ENCODE assay signal across 17 cellular contexts in genomic region chr11:116473790-116474346, GRCh38.
DNase-seq lines count a peak whose midpoint lies in the region; ATAC-seq and TF ChIP-seq lines count a peak whose summit lies in the region.
"Had no signal": no experiment of that assay in that cellular context is flagged by ENCODE, and none has a peak within 500 bp of the region (broad histone marks: within the 10 kb centered on the region; RNA-seq: fewer than 3 reads in every experiment).

No MANE protein-coding gene starts in this region.

- no peak overlapping the region for H3K18ac ChIP-seq in H9 (ENCODE audit: insufficient read length, low read depth, low read length)

- H3K27ac ChIP-seq in H9 (ENCODE audit: insufficient read length, low read depth, low read length) (no peak overlapping the region), neural progenitor cell (no peak overlapping the region), colonic mucosa (no peak overlapping the region), SK-N-SH (ENCODE audit: low read depth in 2 of 2, low read length in 1 of 2) (peak overlapping the region in 1 of 2 experiments; percentile 94; a peak in 2 of 4 replicates)
- H3K27ac ChIP-seq: KMS-11 had no signal

- H3K4ac ChIP-seq in H9 (ENCODE audit: low read depth, low read length) = no peak overlapping the region

- H3K27me3 Mint-ChIP-seq in H9 (ENCODE audit: low read depth) = peaks cover 18% of the 10 kb centered on the region
- peaks cover 25% of the 10 kb centered on the region for H3K27me3 Mint-ChIP-seq in WTC11 (ENCODE audit: low read depth)
- peaks cover 9% of the 10 kb centered on the region for H3K27me3 Mint-ChIP-seq in neural progenitor cell (ENCODE audit: insufficient read depth, low read depth)

- no peak overlapping the region for H3T11ph ChIP-seq in H9 (ENCODE audit: low read length)

- CTCF ChIA-PET in WTC11 (lab: Charles Lee) (interaction anchor here (0.5 to 2.0 kb wide), 9 partner anchors 12 to 192 kb away, joined by 3 to 18 read pairs (median 4); no protein-coding TSS in a partner anchor), SK-N-SH (lab: Yijun Ruan, JAX) (interaction anchor here (0.9 to 4.5 kb wide), 6 partner anchors 9 to 46 kb away, joined by 3 to 30 read pairs (median 4); no protein-coding TSS in a partner anchor)

- ATAC-seq in WTC11 = peak; percentile 78

- intact Hi-C loops in colonic mucosa (cut with DNase I) = no loop called here

- H3K14ac ChIP-seq in H9 (ENCODE audit: insufficient read depth, low read length) = no peak overlapping the region

- H3K4me1 ChIP-seq in H9 (ENCODE audit: insufficient read depth, low read length) = peaks cover 4% of the 10 kb centered on the region; the same call in 1 of the 2 replicates
- peaks cover 9% of the 10 kb centered on the region for H3K4me1 ChIP-seq in neural progenitor cell
- H3K4me1 ChIP-seq in colonic mucosa = no peaks in the 10 kb centered on the region
- peaks cover 0 to 21% of the 10 kb centered on the region in 2 experiments; a peak in 2 of 4 replicates for H3K4me1 ChIP-seq in SK-N-SH (ENCODE audit: control insufficient read depth in 1 of 2, insufficient read depth in 2 of 2, low read depth in 1 of 2, low read length in 1 of 2)

- H4K20me1 ChIP-seq in H9 (ENCODE audit: control insufficient read depth, insufficient read depth, insufficient read length) (no peaks in the 10 kb centered on the region), neural progenitor cell (ENCODE audit: low read depth) (no peaks in the 10 kb centered on the region), SK-N-SH (ENCODE audit: insufficient read depth) (no peaks in the 10 kb centered on the region)

- no peaks in the 10 kb centered on the region for H3K9me2 ChIP-seq in SK-N-SH

- H3K36me3 ChIP-seq in neural progenitor cell (no peaks in the 10 kb centered on the region), colonic mucosa (no peaks in the 10 kb centered on the region), SK-N-SH (replicated peaks in 1 of 2; ENCODE audit: control insufficient read depth in 1 of 2, insufficient read depth in 2 of 2, low read length in 1 of 2) (no peaks in the 10 kb centered on the region)
- H3K36me3 ChIP-seq: BE2C had no signal

- no peak overlapping the region for H4K8ac ChIP-seq in H9 (replicated peaks; ENCODE audit: insufficient read length, low read depth, low read length)

- H3K27ac Mint-ChIP-seq in H9 = peak overlapping the region in 2 of 3 experiments; percentile 12 to 17; a peak in 2 of 7 replicates
- H3K27ac Mint-ChIP-seq in WTC11 = peak overlapping the region; percentile 80
- peak overlapping the region; percentile 78 for H3K27ac Mint-ChIP-seq in neural progenitor cell
- H3K27ac Mint-ChIP-seq: CD4-positive, CD25-positive, alpha-beta regulatory T cell had no signal

- no peaks in the 10 kb centered on the region for H3K9me3 ChIP-seq in H9 (ENCODE audit: control insufficient read depth, low read depth, low read length)
- H3K9me3 ChIP-seq in neural progenitor cell (ENCODE audit: low read depth) = no peaks in the 10 kb centered on the region
- H3K9me3 ChIP-seq in colonic mucosa = no peaks in the 10 kb centered on the region
- no peaks in the 10 kb centered on the region for H3K9me3 ChIP-seq in SK-N-SH
- H3K9me3 ChIP-seq: BE2C had no signal

- peak overlapping the region in 1 of 2 experiments; percentile 47; a peak in 3 of 5 replicates for H3K4me3 Mint-ChIP-seq in H9
- H3K4me3 Mint-ChIP-seq in WTC11 = no peak overlapping the region; the same call in 1 of the 2 replicates
- peak overlapping the region; percentile 47 for H3K4me3 Mint-ChIP-seq in neural progenitor cell
- H3K4me3 Mint-ChIP-seq: CD4-positive, CD25-positive, alpha-beta regulatory T cell had no signal

- no peak overlapping the region for H2BK20ac ChIP-seq in H9 (ENCODE audit: low read depth, low read length, poor library complexity, severe bottlenecking)

- H3K9ac ChIP-seq in H9 (ENCODE audit: extremely low read depth, insufficient read length, low read length) (no peak overlapping the region), neural progenitor cell (no peak overlapping the region), colonic mucosa (ENCODE audit: low read depth in 2 of 2, low read length in 2 of 2) (no peak overlapping the region), SK-N-SH (no peak overlapping the region)
- H3K9ac ChIP-seq: KMS-11 had no signal

- H3K23me2 ChIP-seq in H9 (ENCODE audit: insufficient read length, low read depth, low read length, poor library complexity, severe bottlenecking) = no peaks in the 10 kb centered on the region

- DNase-seq in H9 (peak; percentile 50), WTC11 (ENCODE audit: low spot score) (peak; percentile 17), iPS-NIHi11 (ENCODE audit: low spot score) (peak; percentile 27), neural progenitor cell (ENCODE audit: low spot score) (no peak), colonic mucosa (no peak), NCI-H2107 treated with DMSO at 0.1 percent for 48 hours (lab: John Stamatoyannopoulos, UW; ENCODE audit: unreplicated experiment) (no peak), SK-N-SH (no peak)
- no peak for DNase-seq in stimulated activated CD4-positive, alpha-beta T cell treated with anti-CD3 and anti-CD28 coated beads, Interleukin-4, amount 100 ng/mL, for 4 hours
- DNase-seq: BE2C; CD4-positive, CD25-positive, alpha-beta regulatory T cell; COR-L47; MV-4-11; NCI-H1417 treated with DMSO at 0.1 percent for 48 hours; NCI-H187 treated with DMSO at 0.1 percent for 48 hours; NCI-H226; SHP77 treated with DMSO at 0.1 percent for 48 hours had no signal

- no peak overlapping the region for H4K91ac ChIP-seq in H9 (ENCODE audit: insufficient read length, low read depth, low read length)

- no peak overlapping the region for H3K4me3 ChIP-seq in neural progenitor cell
- H3K4me3 ChIP-seq in colonic mucosa = no peak overlapping the region
- H3K4me3 ChIP-seq in SK-N-SH (ENCODE audit: low read depth in 2 of 2, low read length in 1 of 2) = no peak overlapping the region

- H2AFZ ChIP-seq in H9 (ENCODE audit: low read length) (no peak overlapping the region), neural progenitor cell (replicated peaks) (no peak overlapping the region), SK-N-SH (ENCODE audit: low read depth) (no peak overlapping the region)

- H3K79me2 ChIP-seq in H9 (ENCODE audit: insufficient read depth, low read length) (no peaks in the 10 kb centered on the region), neural progenitor cell (ENCODE audit: low read depth) (no peaks in the 10 kb centered on the region), SK-N-SH (ENCODE audit: insufficient read depth) (no peaks in the 10 kb centered on the region)

- H2BK5ac ChIP-seq in H9 (ENCODE audit: insufficient read length, low read length) = no peak overlapping the region

- no peak overlapping the region for H2BK12ac ChIP-seq in H9 (ENCODE audit: insufficient read length, low read depth, low read length)

- H2AK5ac ChIP-seq in H9 (ENCODE audit: insufficient read length, low read length) = no peak overlapping the region

- H3F3A ChIP-seq in neural progenitor cell (ENCODE audit: low read depth) (no peaks in the 10 kb centered on the region), SK-N-SH (replicated peaks; ENCODE audit: insufficient read depth) (peaks cover 4% of the 10 kb centered on the region)

- H2BK120ac ChIP-seq in H9 (ENCODE audit: low read depth, low read length, poor library complexity, severe bottlenecking) = no peak overlapping the region

- peaks cover 13 to 21% of the 10 kb centered on the region in 2 experiments for H3K9me3 Mint-ChIP-seq in H9
- peaks cover 24% of the 10 kb centered on the region for H3K9me3 Mint-ChIP-seq in WTC11
- peaks cover 6% of the 10 kb centered on the region for H3K9me3 Mint-ChIP-seq in neural progenitor cell

- no peak for TF ChIP-seq EP300 in SK-N-SH (IDR thresholded peaks at IDR 0.05; ENCODE audit: borderline replicate concordance in 1 of 2, low read depth in 1 of 2, low read length in 1 of 2)

- H3K79me1 ChIP-seq in H9 (ENCODE audit: insufficient read depth, low read depth, low read length, poor library complexity, severe bottlenecking) = no peaks in the 10 kb centered on the region

- TF ChIP-seq CTCF in H9 (conservative IDR thresholded peaks at IDR 0.05) (no peak), WTC11 (IDR thresholded peaks at IDR 0.05) (no peak), neural progenitor cell (IDR thresholded peaks at IDR 0.05) (no peak), colonic mucosa (IDR thresholded peaks at IDR 0.05) (no peak), SK-N-SH (IDR thresholded peaks at IDR 0.05) (no peak)

- POLR2A ChIA-PET in WTC11 (lab: Charles Lee) (interaction anchor here (0.6 kb wide), 1 partner anchor 61 kb away, joined by 3 read pairs; no protein-coding TSS in a partner anchor), SK-N-SH (lab: Yijun Ruan, JAX) (interaction anchor here (1.1 to 2.1 kb wide), 7 partner anchors 22 to 46 kb away, joined by 3 to 16 read pairs (median 10); no protein-coding TSS in a partner anchor)

- no peak overlapping the region for H4K5ac ChIP-seq in H9 (ENCODE audit: insufficient read length, low read depth, low read length)

- H3K27me3 ChIP-seq in H9 (ENCODE audit: insufficient read depth, low read length) (no peaks in the 10 kb centered on the region; the same call in 1 of the 2 replicates), neural progenitor cell (peaks cover 7% of the 10 kb centered on the region), colonic mucosa (no peaks in the 10 kb centered on the region), SK-N-SH (ENCODE audit: insufficient read depth) (no peaks in the 10 kb centered on the region)
- H3K27me3 ChIP-seq: BE2C had no signal

- no peak overlapping the region for H3K23ac ChIP-seq in H9 (ENCODE audit: insufficient read length, low read depth, low read length)

- WGBS in H9 (ENCODE audit: extremely low coverage, insufficient read length, low lambda C conversion rate) = no CpG with 5 or more reads among the region's 3 CpGs
- 67% methylated on average over 3 of the region's 3 CpGs for WGBS in SK-N-SH (ENCODE audit: low lambda C conversion rate)

- H3K4me1 Mint-ChIP-seq in H9 = peaks cover 19 to 20% of the 10 kb centered on the region in 2 experiments
- H3K4me1 Mint-ChIP-seq in WTC11 = peaks cover 18% of the 10 kb centered on the region
- H3K4me1 Mint-ChIP-seq in neural progenitor cell = peaks cover 23% of the 10 kb centered on the region
- H3K4me1 Mint-ChIP-seq: CD4-positive, CD25-positive, alpha-beta regulatory T cell had no signal

- H3K36me3 Mint-ChIP-seq in H9 (ENCODE audit: insufficient read depth in 1 of 3, low read depth in 3 of 3) = peaks cover 12 to 18% (median 13%) of the 10 kb centered on the region in 3 experiments
- peaks cover 18% of the 10 kb centered on the region for H3K36me3 Mint-ChIP-seq in WTC11
- peaks cover 5% of the 10 kb centered on the region for H3K36me3 Mint-ChIP-seq in neural progenitor cell
- H3K36me3 Mint-ChIP-seq: CD4-positive, CD25-positive, alpha-beta regulatory T cell had no signal

- no peak overlapping the region for H3K4me2 ChIP-seq in H9 (ENCODE audit: insufficient read depth, insufficient read length, low read length)
- no peak overlapping the region for H3K4me2 ChIP-seq in neural progenitor cell
- no peak overlapping the region for H3K4me2 ChIP-seq in SK-N-SH
- H3K4me2 ChIP-seq: KMS-11 had no signal

- no peak for TF ChIP-seq RAD21 in SK-N-SH (IDR thresholded peaks at IDR 0.05; ENCODE audit: low read length)

- no peak overlapping the region for H3K56ac ChIP-seq in H9 (ENCODE audit: insufficient read length, low read depth, low read length)

- H2BK15ac ChIP-seq in H9 (ENCODE audit: low read depth, low read length) = no peak overlapping the region

TF ChIP-seq in WTC11, 78 proteins besides CTCF, POLR2A, EP300 and RAD21 (continues in another document):
- TF ChIP-seq HMGA2 (CRISPR knock-in tag; IDR thresholded peaks at IDR 0.05) = no peak

Comparison
In these comparisons a context has a peak if more than half of its experiments do, and no peak if none do; other contexts are left out.
1. DNase-seq: peak in H9 (single experiment), WTC11 (single experiment) and iPS-NIHi11 (single experiment); none in neural progenitor cell (single experiment), stimulated activated CD4-positive, alpha-beta T cell treated with anti-CD3 and anti-CD28 coated beads, Interleukin-4, amount 100 ng/mL, for 4 hours (0 of 2), colonic mucosa (single experiment), NCI-H2107 treated with DMSO at 0.1 percent for 48 hours (single experiment) and SK-N-SH (single experiment).
2. H3K27ac Mint-ChIP-seq: peak in every context shown above with its lines; median percentile 80 in WTC11; 78 in neural progenitor cell; 14 in H9.